1 cellular context compared by ENCODE assay signal in genomic region chr20:38748097-38748862, GRCh38.
TF ChIP-seq lines count a peak whose summit lies in the region.

TSS of gene ACTR5 (plus strand) at chr20:38748460. CDS start at chr20:38748479, 19 bp downstream.

TF ChIP-seq in H1, 55 proteins besides CTCF, POLR2A, EP300 and RAD21:
- TF ChIP-seq GTF2F1 (IDR thresholded peaks at IDR 0.05; ENCODE audit: borderline replicate concordance, low read depth, low read length) (no peak), CHD2 (IDR thresholded peaks at IDR 0.05; ENCODE audit: low read length) (no peak), MAFK (IDR thresholded peaks at IDR 0.05; ENCODE audit: low read depth, low read length) (no peak), RNF2 (IDR thresholded peaks at IDR 0.05; ENCODE audit: borderline replicate concordance, low read depth, low read length, missing control alignments, poor library complexity, severe bottlenecking) (no peak), POU5F1 (IDR thresholded peaks at IDR 0.05; ENCODE audit: low read depth, low read length) (no peak), BCL11A (IDR thresholded peaks at IDR 0.05; ENCODE audit: low read depth in 2 of 2, low read length in 2 of 2) (no peak), NRF1 (IDR thresholded peaks at IDR 0.05; ENCODE audit: low read depth, low read length) (no peak), JUN (IDR thresholded peaks at IDR 0.05; ENCODE audit: low read depth, low read length) (no peak), RFX5 (IDR thresholded peaks at IDR 0.05; ENCODE audit: borderline replicate concordance, low read depth, low read length) (no peak), MAX (IDR thresholded peaks at IDR 0.05) (peak; percentile 73), TAF1 (IDR thresholded peaks at IDR 0.05; ENCODE audit: low read depth, low read length) (peak; percentile 73), SIRT6 (IDR thresholded peaks at IDR 0.05; ENCODE audit: low read length) (no peak), FOSL1 (IDR thresholded peaks at IDR 0.05; ENCODE audit: insufficient read depth, low read depth, low read length) (no peak), CTBP2 (IDR thresholded peaks at IDR 0.05; ENCODE audit: borderline replicate concordance, insufficient read depth, insufficient read length, low read length) (no peak), SIN3A (conservative IDR thresholded peaks at IDR 0.05 in 1 of 2, IDR thresholded peaks at IDR 0.05 in 1 of 2; ENCODE audit: low read depth in 1 of 2, low read length in 2 of 2) (peak; percentile 46 to 55; a peak in 1 of 4 replicates), SP1 (IDR thresholded peaks at IDR 0.05; ENCODE audit: low read depth, low read length) (no peak; the same call in 1 of the 2 replicates), KDM4A (IDR thresholded peaks at IDR 0.05; ENCODE audit: low read depth, low read length, severe bottlenecking) (peak; percentile 100), SIX5 (IDR thresholded peaks at IDR 0.05; ENCODE audit: low read depth, low read length) (no peak), USF2 (IDR thresholded peaks at IDR 0.05; ENCODE audit: low read length) (no peak), ATF3 (IDR thresholded peaks at IDR 0.05; ENCODE audit: insufficient read depth, low read depth, low read length) (no peak), POLR2AphosphoS5 (IDR thresholded peaks at IDR 0.05; ENCODE audit: low read depth, low read length) (peak; percentile 79), SRF (IDR thresholded peaks at IDR 0.05; ENCODE audit: low read depth, low read length) (no peak), CHD7 (IDR thresholded peaks at IDR 0.05; ENCODE audit: insufficient replicate concordance, low read length) (no peak), CBX8 (IDR thresholded peaks at IDR 0.05; ENCODE audit: borderline replicate concordance, low read depth, low read length) (no peak), SP2 (IDR thresholded peaks at IDR 0.05; ENCODE audit: low read length) (no peak), RXRA (IDR thresholded peaks at IDR 0.05; ENCODE audit: insufficient read depth, low read depth, low read length) (no peak), GABPA (IDR thresholded peaks at IDR 0.05; ENCODE audit: borderline replicate concordance, insufficient read depth, low read length) (no peak), TEAD4 (IDR thresholded peaks at IDR 0.05; ENCODE audit: low read depth, low read length) (no peak), E2F6 (IDR thresholded peaks at IDR 0.05) (peak; percentile 69; the same call in 1 of the 2 replicates), RBBP5 (IDR thresholded peaks at IDR 0.05; ENCODE audit: borderline replicate concordance, low read depth, low read length) (peak; percentile 92), SP4 (IDR thresholded peaks at IDR 0.05; ENCODE audit: low read length) (0 out of 2 replicates have a peak, but pooled peaks have one; percentile 49), ATF2 (IDR thresholded peaks at IDR 0.05; ENCODE audit: low read length) (no peak), KDM5A (IDR thresholded peaks at IDR 0.05; ENCODE audit: low read length) (0 out of 2 replicates have a peak, but pooled peaks have one; percentile 47), KDM1A (IDR thresholded peaks at IDR 0.05; ENCODE audit: borderline replicate concordance, low read length) (no peak), TCF12 (IDR thresholded peaks at IDR 0.05; ENCODE audit: low read depth, low read length) (no peak), EZH2 (IDR thresholded peaks at IDR 0.05; ENCODE audit: low read depth, low read length, severe bottlenecking) (no peak), BRCA1 (IDR thresholded peaks at IDR 0.05; ENCODE audit: low read depth, low read length) (no peak), CBX5 (IDR thresholded peaks at IDR 0.05; ENCODE audit: low read depth, low read length) (no peak), PHF8 (conservative IDR thresholded peaks at IDR 0.05; ENCODE audit: low read depth, low read length) (peak; percentile 80), NANOG (IDR thresholded peaks at IDR 0.05; ENCODE audit: insufficient read depth, low read depth, low read length, poor library complexity, severe bottlenecking) (no peak), ASH2L (IDR thresholded peaks at IDR 0.05; ENCODE audit: low read length) (peak; percentile 95), HDAC6 (IDR thresholded peaks at IDR 0.05; ENCODE audit: low read depth, low read length) (no peak), SAP30 (IDR thresholded peaks at IDR 0.05; ENCODE audit: insufficient read depth, insufficient replicate concordance, low read length) (no peak), TBP (IDR thresholded peaks at IDR 0.05; ENCODE audit: low read depth, low read length) (peak; percentile 35; the same call in 1 of the 2 replicates), CHD1 (IDR thresholded peaks at IDR 0.05; ENCODE audit: low read depth, low read length) (no peak), TAF7 (optimal IDR thresholded peaks at IDR 0.05; ENCODE audit: borderline replicate concordance, low read depth, low read length) (no peak), HDAC2 (IDR thresholded peaks at IDR 0.05; ENCODE audit: borderline replicate concordance in 1 of 2, low read depth in 2 of 2, low read length in 2 of 2) (peak in 1 of 2 experiments; percentile 77; a peak in 2 of 4 replicates), EGR1 (IDR thresholded peaks at IDR 0.05; ENCODE audit: borderline replicate concordance, low read depth, low read length) (no peak), BACH1 (IDR thresholded peaks at IDR 0.05; ENCODE audit: low read length) (no peak), YY1 (IDR thresholded peaks at IDR 0.05; ENCODE audit: low read depth, low read length) (peak; percentile 95), JUND (IDR thresholded peaks at IDR 0.05; ENCODE audit: low read length) (no peak), ZNF274 (IDR thresholded peaks at IDR 0.05; ENCODE audit: borderline replicate concordance, extremely low read depth, low read length) (no peak), CREB1 (IDR thresholded peaks at IDR 0.05) (peak; percentile 82), SUZ12 (IDR thresholded peaks at IDR 0.05; ENCODE audit: low read length) (no peak), CEBPB (IDR thresholded peaks at IDR 0.05; ENCODE audit: low read depth, low read length) (no peak)
